1 cellular context compared by ENCODE assay signal in genomic region chr4:70840631-70841030, GRCh38.
TF ChIP-seq lines count a peak whose summit lies in the region.

No MANE protein-coding gene starts in this region.

TF ChIP-seq in K562, 482 proteins besides CTCF, POLR2A, EP300 and RAD21:
- TF ChIP-seq ZNF143 (CRISPR knock-in tag; IDR thresholded peaks at IDR 0.05) (peak; percentile 20; the same call in 1 of the 2 replicates), MAX (CRISPR knock-in tag; IDR thresholded peaks at IDR 0.05) (0 out of 2 replicates have a peak, but pooled peaks have one; percentile 17)
